28 cellular contexts compared by ENCODE assay signal in the genomic region with DNA sequence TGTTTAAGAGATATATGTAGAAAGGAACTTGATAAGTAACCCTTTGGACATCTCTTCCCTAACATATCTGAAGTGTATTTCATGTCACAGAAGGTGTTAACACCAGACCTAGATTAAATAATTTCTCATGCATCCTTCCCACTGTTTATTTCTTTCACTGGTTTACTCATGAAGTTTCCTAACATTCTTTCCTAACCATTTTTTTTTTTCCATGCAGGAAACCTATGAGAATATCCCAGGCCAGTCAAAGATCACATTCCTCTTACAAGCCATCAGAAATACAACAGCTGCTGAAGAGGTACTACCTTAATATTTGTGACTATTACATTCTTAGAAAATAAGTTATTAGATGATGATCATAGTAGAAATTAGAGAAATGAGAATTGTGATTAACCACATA. TPM values are rescaled to one million over a fixed set of nuclear protein-coding genes. Genes with fewer than 3 reads are reported as not detected.
DNase-seq lines count a peak whose midpoint lies in the region; ATAC-seq, FAIRE-seq and TF ChIP-seq lines count a peak whose summit lies in the region.
"Had no signal": no experiment of that assay in that cellular context is flagged by ENCODE, and none has a peak within 500 bp of the region (broad histone marks: within the 10 kb centered on the region; RNA-seq: fewer than 3 reads in every experiment).

No MANE protein-coding gene starts in this region.

- no peak for DNase-seq in DND-41
- no peak for DNase-seq in H9
- DNase-seq in astrocyte (ENCODE audit: low read depth), result peak; percentile 54
- DNase-seq in lung microvascular endothelial cell (ENCODE audit: low read depth in 2 of 2), result peak; percentile 24 to 67
- DNase-seq in Peyer's patch, result no peak
- no peak for DNase-seq in vagina (ENCODE audit: extremely low spot score in 2 of 2)
- no peak for DNase-seq in D341Med (ENCODE audit: low spot score)
- DNase-seq in HuH-7 (ENCODE audit: low spot score), result no peak
- DNase-seq: activated CD4-positive, alpha-beta T cell treated with anti-CD3 and anti-CD28 coated beads for 36 hours; activated effector memory CD4-positive, alpha-beta T cell treated with anti-CD3 and anti-CD28 coated beads, Interleukin-2, amount 50 U/mL, for 16 hours; anterior cingulate cortex; CD4-positive, alpha-beta memory T cell; DMS53; effector CD4-positive, alpha-beta T cell; glutamatergic neuron; left lung; NCI-H1694; NCI-H774; SIG-M5; stimulated activated CD4-positive, alpha-beta T cell treated with anti-CD3 and anti-CD28 coated beads, Interleukin-4, amount 100 ng/mL, for 24 hours; stimulated activated naive CD8-positive, alpha-beta T cell treated with anti-CD3 and anti-CD28 coated beads, Interleukin-15, amount 100 ng/mL, for 72 hours; T-cell; trophoblast cell had no signal

- 0 out of 2 replicates have a peak overlapping the region, but pooled peaks have one; percentile 41 for H3K4me2 ChIP-seq in DND-41 (ENCODE audit: insufficient read depth, low read length)
- H3K4me2 ChIP-seq in H9 (ENCODE audit: insufficient read depth, insufficient read length, low read length), result no peak overlapping the region
- no peak overlapping the region for H3K4me2 ChIP-seq in astrocyte (ENCODE audit: low read length)
- H3K4me2 ChIP-seq: smooth muscle cell had no signal

- intact Hi-C loops in vagina (cut with DNase I), result no loop called here

- peaks cover 38 to 56% (median 49%) of the 10 kb centered on the region in 3 experiments for H3K36me3 Mint-ChIP-seq in H9 (ENCODE audit: insufficient read depth in 1 of 3, low read depth in 3 of 3)
- peaks cover 12% of the 10 kb centered on the region for H3K36me3 Mint-ChIP-seq in astrocyte (ENCODE audit: low read depth, unreplicated experiment)

- H3K4me1 ChIP-seq in DND-41 (ENCODE audit: insufficient read depth, low read length) (peaks cover 30% of the 10 kb centered on the region), H9 (ENCODE audit: insufficient read depth, low read length) (no peaks in the 10 kb centered on the region), astrocyte (ENCODE audit: insufficient read depth, low read length) (peaks cover 23% of the 10 kb centered on the region), Peyer's patch (peaks cover 0 to 15% (median 3%) of the 10 kb centered on the region in 4 donors), vagina (peaks cover 17% of the 10 kb centered on the region)
- H3K4me1 ChIP-seq: prostate gland had no signal

- H2AFZ ChIP-seq in DND-41 (ENCODE audit: low read depth, low read length) (no peak overlapping the region), H9 (ENCODE audit: low read length) (no peak overlapping the region), astrocyte (ENCODE audit: low read depth, low read length) (no peak overlapping the region)

- TF ChIP-seq CTCF in DND-41 (IDR thresholded peaks at IDR 0.05; ENCODE audit: borderline replicate concordance, extremely low read depth, low read length, poor library complexity, severe bottlenecking), result no peak
- no peak for TF ChIP-seq CTCF in H9 (conservative IDR thresholded peaks at IDR 0.05)
- TF ChIP-seq CTCF in astrocyte (IDR thresholded peaks at IDR 0.05; ENCODE audit: insufficient read depth, low read depth, low read length), result no peak
- no peak for TF ChIP-seq CTCF in Peyer's patch (IDR thresholded peaks at IDR 0.05)
- TF ChIP-seq CTCF in vagina (IDR thresholded peaks at IDR 0.05), result no peak

- H4K91ac ChIP-seq in H9 (ENCODE audit: insufficient read length, low read depth, low read length), result no peak overlapping the region

- H3K9me3 ChIP-seq in DND-41 (ENCODE audit: insufficient read depth, low read length, severe bottlenecking) (no peaks in the 10 kb centered on the region), H9 (ENCODE audit: control insufficient read depth, low read depth, low read length) (no peaks in the 10 kb centered on the region), astrocyte (ENCODE audit: insufficient read depth, low read depth, low read length) (no peaks in the 10 kb centered on the region), Peyer's patch (no peaks in the 10 kb centered on the region), vagina (no peaks in the 10 kb centered on the region)
- H3K9me3 ChIP-seq: left lung, prostate gland had no signal

- H3K27me3 ChIP-seq in DND-41 (ENCODE audit: insufficient read depth, low read length, poor library complexity) (no peaks in the 10 kb centered on the region), H9 (ENCODE audit: insufficient read depth, low read length) (no peaks in the 10 kb centered on the region), astrocyte (ENCODE audit: insufficient read depth, low read length) (no peaks in the 10 kb centered on the region), Peyer's patch (no peaks in the 10 kb centered on the region), vagina (no peaks in the 10 kb centered on the region)
- H3K27me3 ChIP-seq: left lung had no signal

- no peak overlapping the region for H3K18ac ChIP-seq in H9 (ENCODE audit: insufficient read length, low read depth, low read length)

- H3K14ac ChIP-seq in H9 (ENCODE audit: insufficient read depth, low read length), result no peak overlapping the region

- H3K4me1 Mint-ChIP-seq in H9 (peaks cover 19 to 26% of the 10 kb centered on the region in 2 experiments), astrocyte (ENCODE audit: low read depth, unreplicated experiment) (peaks cover 22% of the 10 kb centered on the region)

- H3K27ac Mint-ChIP-seq in H9 (peak overlapping the region in 2 of 3 experiments; percentile 7 to 59; a peak in 2 of 7 replicates), astrocyte (ENCODE audit: unreplicated experiment) (peak overlapping the region; percentile 69)
- H3K27ac Mint-ChIP-seq: activated CD4-positive, alpha-beta T cell treated with anti-CD3 and anti-CD28 coated beads for 36 hours had no signal

- FAIRE-seq in astrocyte (lab: Jason Lieb, UNC), result peak; percentile 54
- FAIRE-seq: TTC549 had no signal

- no peak overlapping the region for H2BK20ac ChIP-seq in H9 (ENCODE audit: low read depth, low read length, poor library complexity, severe bottlenecking)

- H3K9ac ChIP-seq in DND-41 (ENCODE audit: low read depth, low read length) (no peak overlapping the region), H9 (ENCODE audit: extremely low read depth, insufficient read length, low read length) (no peak overlapping the region), astrocyte (ENCODE audit: low read length) (peak overlapping the region; percentile 33)

- H3K4me3 ChIP-seq in DND-41 (ENCODE audit: low read depth in 1 of 2, low read length in 2 of 2) (no peak overlapping the region), astrocyte (ENCODE audit: insufficient read depth, low read depth, low read length) (no peak overlapping the region), Peyer's patch (no peak overlapping the region), vagina (no peak overlapping the region)
- H3K4me3 ChIP-seq: left lung, prostate gland, smooth muscle cell had no signal

- H2BK15ac ChIP-seq in H9 (ENCODE audit: low read depth, low read length), result no peak overlapping the region

- TF ChIP-seq POLR2A in Peyer's patch (IDR thresholded peaks at IDR 0.05), result no peak
- no peak for TF ChIP-seq POLR2A in vagina (IDR thresholded peaks at IDR 0.05)

- H4K20me1 ChIP-seq in DND-41 (ENCODE audit: insufficient read depth, low read length) (peaks cover 46% of the 10 kb centered on the region; the same call in 1 of the 2 replicates), H9 (ENCODE audit: control insufficient read depth, insufficient read depth, insufficient read length) (no peaks in the 10 kb centered on the region), astrocyte (ENCODE audit: insufficient read depth, low read length) (peaks cover 16% of the 10 kb centered on the region)

- H3K27ac ChIP-seq in DND-41 (ENCODE audit: low read length) (no peak overlapping the region), H9 (ENCODE audit: insufficient read length, low read depth, low read length) (no peak overlapping the region), astrocyte (ENCODE audit: low read depth, low read length) (peak overlapping the region; percentile 21), Peyer's patch (no peak overlapping the region), vagina (no peak overlapping the region)
- H3K27ac ChIP-seq: left lung, prostate gland had no signal

- no peak overlapping the region for H2BK5ac ChIP-seq in H9 (ENCODE audit: insufficient read length, low read length)

- no peak overlapping the region for H3K56ac ChIP-seq in H9 (ENCODE audit: insufficient read length, low read depth, low read length)

- peaks cover 70% of the 10 kb centered on the region for H3K79me2 ChIP-seq in DND-41 (ENCODE audit: insufficient read depth, low read length)
- H3K79me2 ChIP-seq in H9 (ENCODE audit: insufficient read depth, low read length), result peaks cover 23% of the 10 kb centered on the region; the same call in 1 of the 2 replicates
- peaks cover 81% of the 10 kb centered on the region for H3K79me2 ChIP-seq in astrocyte (ENCODE audit: insufficient read depth, low read length)

- peaks cover 5% of the 10 kb centered on the region for H3K23me2 ChIP-seq in H9 (ENCODE audit: insufficient read length, low read depth, low read length, poor library complexity, severe bottlenecking)

- H2BK12ac ChIP-seq in H9 (ENCODE audit: insufficient read length, low read depth, low read length), result no peak overlapping the region

- H2BK120ac ChIP-seq in H9 (ENCODE audit: low read depth, low read length, poor library complexity, severe bottlenecking), result no peak overlapping the region

- H2AK5ac ChIP-seq in H9 (ENCODE audit: insufficient read length, low read length), result no peak overlapping the region

- H4K5ac ChIP-seq in H9 (ENCODE audit: insufficient read length, low read depth, low read length), result no peak overlapping the region

- no peak overlapping the region for H3T11ph ChIP-seq in H9 (ENCODE audit: low read length)

- H3K36me3 ChIP-seq in DND-41 (ENCODE audit: insufficient read depth, low read length) (peaks cover 62% of the 10 kb centered on the region), astrocyte (ENCODE audit: insufficient read depth, low read length) (peaks cover 33% of the 10 kb centered on the region), Peyer's patch (peaks cover 0 to 32% (median 0%) of the 10 kb centered on the region in 3 donors), vagina (peaks cover 0 to 19% of the 10 kb centered on the region in 2 donors)

- no peaks in the 10 kb centered on the region for H3K27me3 Mint-ChIP-seq in H9 (ENCODE audit: low read depth)
- H3K27me3 Mint-ChIP-seq in astrocyte (ENCODE audit: low read depth, unreplicated experiment), result no peaks in the 10 kb centered on the region
- H3K27me3 Mint-ChIP-seq: activated CD4-positive, alpha-beta T cell treated with anti-CD3 and anti-CD28 coated beads for 36 hours; CD4-positive, alpha-beta memory T cell; stimulated activated naive CD8-positive, alpha-beta T cell treated with anti-CD3 and anti-CD28 coated beads, Interleukin-15, amount 100 ng/mL, for 72 hours; T-cell had no signal

- H4K8ac ChIP-seq in H9 (replicated peaks; ENCODE audit: insufficient read length, low read depth, low read length), result no peak overlapping the region

- H3K4me3 Mint-ChIP-seq in H9 (no peak overlapping the region), astrocyte (ENCODE audit: unreplicated experiment) (peak overlapping the region; percentile 3)
- H3K4me3 Mint-ChIP-seq: activated CD4-positive, alpha-beta T cell treated with anti-CD3 and anti-CD28 coated beads for 36 hours; CD4-positive, alpha-beta memory T cell; neural crest cell; stimulated activated naive CD8-positive, alpha-beta T cell treated with anti-CD3 and anti-CD28 coated beads, Interleukin-15, amount 100 ng/mL, for 72 hours; T-cell had no signal

- H3K79me1 ChIP-seq in H9 (ENCODE audit: insufficient read depth, low read depth, low read length, poor library complexity, severe bottlenecking), result peaks cover 6% of the 10 kb centered on the region

- no peak for ATAC-seq in DND-41 (ENCODE audit: insufficient read depth, low read depth)
- ATAC-seq: activated CD4-positive, alpha-beta T cell treated with anti-CD3 and anti-CD28 coated beads for 36 hours; esophagus mucosa; left lung; stimulated activated naive CD8-positive, alpha-beta T cell treated with anti-CD3 and anti-CD28 coated beads, Interleukin-15, amount 100 ng/mL, for 72 hours; T-cell had no signal

- H3K9me3 Mint-ChIP-seq in H9, result no peaks in the 10 kb centered on the region
- no peaks in the 10 kb centered on the region for H3K9me3 Mint-ChIP-seq in astrocyte (ENCODE audit: unreplicated experiment)
- H3K9me3 Mint-ChIP-seq: CD4-positive, alpha-beta memory T cell; neural crest cell; stimulated activated naive CD8-positive, alpha-beta T cell treated with anti-CD3 and anti-CD28 coated beads, Interleukin-15, amount 100 ng/mL, for 72 hours; T-cell had no signal

- no peak overlapping the region for H3K23ac ChIP-seq in H9 (ENCODE audit: insufficient read length, low read depth, low read length)

- no peak overlapping the region for H3K4ac ChIP-seq in H9 (ENCODE audit: low read depth, low read length)

RNA-seq across cellular contexts. Expression of a gene that starts 28.8 kb away (rescaled TPM):
- total RNA-seq in H9 (2021), result 326 and 342 TPM in 2 replicates
- total RNA-seq in astrocyte, result 137 and 154 TPM in 2 replicates
- 99.0 and 128 TPM in 2 replicates for total RNA-seq in lung microvascular endothelial cell
- total RNA-seq in Peyer's patch, result 100 to 1,000 TPM in 1 of 4 donors, 10 to 100 TPM in 3; 29.8 to 101 (median 42.1) TPM
- total RNA-seq in vagina, result 79.1 TPM

Comparison
In these comparisons a context has a peak if more than half of its experiments do, and no peak if none do; other contexts are left out.
1. DNase-seq: peak in astrocyte (single experiment) and lung microvascular endothelial cell (2 of 2); none in DND-41 (single experiment), H9 (single experiment), Peyer's patch (0 of 3), vagina (0 of 2), D341Med (single experiment) and HuH-7 (single experiment).